ENCODE assay signal across 8 cellular contexts in genomic region chr9:134328841-134329575, GRCh38. TPM values are rescaled to one million over a fixed set of nuclear protein-coding genes. Genes with fewer than 3 reads are reported as not detected.
DNase-seq lines count a peak whose midpoint lies in the region; ATAC-seq and TF ChIP-seq lines count a peak whose summit lies in the region.

No MANE protein-coding gene starts in this region.

- H3K36me3 ChIP-seq in adipocyte (ENCODE audit: control insufficient read depth, insufficient read depth, low read length, severe bottlenecking) (no peaks in the 10 kb centered on the region), psoas muscle (ENCODE audit: insufficient read depth in 1 of 2, low read depth in 1 of 2) (no peaks in the 10 kb centered on the region)

- POLR2A ChIA-PET in CD4-positive, alpha-beta T cell (lab: Charles Lee) = no interaction called here

- H3K36me3 Mint-ChIP-seq in CD4-positive, alpha-beta T cell (ENCODE audit: low read depth) = no peaks in the 10 kb centered on the region

- intact Hi-C loops in CD4-positive, alpha-beta T cell (cut with DNase I, micrococcal nuclease) = loop anchor here in 1 of 2 experiments (2.0 to 10.0 kb wide), 5 partner anchors 63 to 1176 kb away; partner anchors contain the start of genes BRD3OS and MRPS2
- intact Hi-C loops in Right ventricle myocardium superior (cut with DNase I) = loop anchor here (5.0 kb wide), 2 partner anchors 43 to 162 kb away; no protein-coding TSS in a partner anchor
- intact Hi-C loops in psoas muscle (cut with DNase I) = loop anchor here (2.0 to 5.0 kb wide), 4 partner anchors 48 to 158 kb away; no protein-coding TSS in a partner anchor

- no peaks in the 10 kb centered on the region for H3K27me3 ChIP-seq in CD4-positive, alpha-beta T cell (ENCODE audit: control insufficient read depth, insufficient read depth, low read length)
- H3K27me3 ChIP-seq in adipocyte (replicated peaks; ENCODE audit: control insufficient read depth, insufficient read depth, low read length) = no peaks in the 10 kb centered on the region
- no peaks in the 10 kb centered on the region for H3K27me3 ChIP-seq in psoas muscle (ENCODE audit: insufficient read depth in 3 of 3, low read length in 2 of 3)

- H3K27me3 Mint-ChIP-seq in CD4-positive, alpha-beta T cell = no peaks in the 10 kb centered on the region

- H3K4me1 ChIP-seq in adipocyte (ENCODE audit: control insufficient read depth, insufficient read depth, low read length) (peaks cover 67% of the 10 kb centered on the region), psoas muscle (peaks cover 64% of the 10 kb centered on the region)

- H3K4me3 ChIP-seq in adipocyte (ENCODE audit: low read length) (peak overlapping the region; percentile 93), psoas muscle (peak overlapping the region; percentile 92)

- no peak overlapping the region for H3K27ac Mint-ChIP-seq in CD4-positive, alpha-beta T cell

- no peak for DNase-seq in CD4-positive, alpha-beta T cell
- DNase-seq in adipocyte (ENCODE audit: low read depth) (no peak), Right ventricle myocardium superior (peak; percentile 76), psoas muscle (peak; percentile 70 to 80)
- no peak for DNase-seq in activated naive CD4-positive, alpha-beta T cell (lab: John Stamatoyannopoulos, UW)

- no peaks in the 10 kb centered on the region for H3K9me3 Mint-ChIP-seq in CD4-positive, alpha-beta T cell

- peaks cover 8% of the 10 kb centered on the region for H3K4me1 Mint-ChIP-seq in CD4-positive, alpha-beta T cell (ENCODE audit: low read depth)

- H3K9ac ChIP-seq in adipocyte (ENCODE audit: low read length) = peak overlapping the region; percentile 96

- 3 to 10% (median 10%) methylated on average over 22 to 31 of the region's 31 CpGs for WGBS in psoas muscle, 3 donors

- CTCF ChIA-PET in CD4-positive, alpha-beta T cell (lab: Charles Lee) = interaction anchor here (1.1 kb wide), 1 partner anchor 115 kb away, joined by 3 read pairs; no protein-coding TSS in a partner anchor

- no peaks in the 10 kb centered on the region for H3K9me3 ChIP-seq in CD4-positive, alpha-beta T cell (ENCODE audit: control insufficient read depth, low read length)
- no peaks in the 10 kb centered on the region for H3K9me3 ChIP-seq in adipocyte (ENCODE audit: control insufficient read depth, low read length)
- no peaks in the 10 kb centered on the region for H3K9me3 ChIP-seq in psoas muscle

- H3K27ac ChIP-seq in CD4-positive, alpha-beta T cell (ENCODE audit: low read depth, low read length) = no peak overlapping the region
- peak overlapping the region; percentile 97 for H3K27ac ChIP-seq in psoas muscle

- H3K4me3 Mint-ChIP-seq in CD4-positive, alpha-beta T cell = peak overlapping the region; percentile 3

- no peak for ATAC-seq in CD4-positive, alpha-beta T cell (ENCODE audit: poor library complexity)
- ATAC-seq in Right ventricle myocardium superior (ENCODE audit: poor library complexity) (peak; percentile 46), psoas muscle (peak; percentile 19 to 50 (median 38)), HG03439 (IDR thresholded peaks at IDR 0.05; ENCODE audit: unreplicated experiment) (no peak), HG03025 (IDR thresholded peaks at IDR 0.05; ENCODE audit: low FRiP score, unreplicated experiment) (no peak), HG03045 (IDR thresholded peaks at IDR 0.05; ENCODE audit: unreplicated experiment) (no peak)

- no peak for TF ChIP-seq CTCF in CD4-positive, alpha-beta T cell (IDR thresholded peaks at IDR 0.05)
- no peak for TF ChIP-seq CTCF in psoas muscle (IDR thresholded peaks at IDR 0.05)

RNA-seq across cellular contexts. Expression of gene RXRA, which starts 2.8 kb away (rescaled TPM):
- total RNA-seq in CD4-positive, alpha-beta T cell = 1 to 10 TPM; 7.3 to 8.4 TPM
- total RNA-seq in Right ventricle myocardium superior (89.0 TPM), psoas muscle (100 to 1,000 TPM in 3 of 4 donors, 10 to 100 TPM in 1; 84.3 to 192 (median 147) TPM)
- polyA plus RNA-seq in psoas muscle = 100 to 1,000 TPM in 1 of 3 donors, 10 to 100 TPM in 2; 37.7 to 156 (median 76.4) TPM

Comparison
In these comparisons a context has a peak if more than half of its experiments do, and no peak if none do; other contexts are left out.
1. ATAC-seq: peak in Right ventricle myocardium superior (single experiment) and psoas muscle (4 of 4); none in CD4-positive, alpha-beta T cell (single experiment), HG03439 (single experiment), HG03025 (single experiment) and HG03045 (single experiment).
2. DNase-seq: peak in Right ventricle myocardium superior (single experiment) and psoas muscle (2 of 2); none in CD4-positive, alpha-beta T cell (0 of 10), adipocyte (single experiment) and activated naive CD4-positive, alpha-beta T cell (0 of 4).